1 cellular context compared by ENCODE assay signal in genomic region chr17:64466834-64467233, GRCh38. TPM values are rescaled to one million over a fixed set of nuclear protein-coding genes. Genes with fewer than 3 reads are reported as not detected.
"Had no signal": no experiment of that assay in that cellular context is flagged by ENCODE, and none has a peak within 500 bp of the region (broad histone marks: within the 10 kb centered on the region; RNA-seq: fewer than 3 reads in every experiment).

No MANE protein-coding gene starts in this region.

RNA-seq across cellular contexts. Expression of gene MILR1, which starts 17.9 kb away (rescaled TPM):
- total RNA-seq: foreskin keratinocyte had no signal
- polyA plus RNA-seq: foreskin keratinocyte had no signal
